In the genomic region with DNA sequence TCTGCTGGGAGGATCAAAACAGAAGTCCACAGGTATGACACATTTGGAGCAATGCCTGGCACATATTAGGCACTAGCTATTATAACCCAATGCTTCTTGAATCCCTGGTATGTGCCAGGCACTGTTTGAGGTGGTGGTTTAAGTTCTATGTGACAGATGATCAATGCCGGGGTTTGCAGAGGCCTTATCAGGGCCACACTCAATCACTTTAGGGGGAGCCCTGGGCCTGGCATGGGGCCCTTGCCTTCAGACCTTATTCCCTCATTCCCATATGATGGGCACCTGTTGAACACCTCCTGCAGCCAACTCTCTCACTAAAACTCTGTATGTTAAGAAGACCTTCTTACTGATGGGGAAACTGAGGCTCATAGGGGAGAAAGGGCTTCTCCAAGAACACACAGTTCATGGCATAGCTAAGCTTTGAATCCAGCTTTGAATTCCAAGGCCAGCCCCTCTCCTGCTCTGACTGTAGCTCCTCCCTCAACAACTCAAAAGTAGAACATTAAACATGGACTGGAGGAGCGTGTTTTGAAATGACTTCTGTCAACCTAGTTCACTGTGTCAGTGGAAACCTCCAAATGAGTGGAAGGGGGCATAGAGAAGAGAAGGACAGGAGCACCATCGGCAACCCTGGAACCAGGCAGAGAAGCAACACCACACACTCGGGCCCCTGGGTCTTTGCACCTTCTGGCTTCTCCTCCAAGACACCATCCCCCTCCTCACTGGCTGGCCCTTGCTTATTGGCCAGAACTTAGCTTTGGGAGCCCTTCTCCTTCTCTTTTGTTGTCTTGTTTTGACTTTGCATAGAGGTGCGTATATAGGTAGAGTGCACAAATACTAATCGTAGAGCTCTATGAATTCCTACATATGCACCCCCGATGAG, we compare ENCODE assay signal across 31 cellular contexts. TPM values are rescaled to one million over a fixed set of nuclear protein-coding genes. Genes with fewer than 3 reads are reported as not detected.
A peak's percentile ranks its signal among the peaks of the same experiment; 100 is the strongest.
DNase-seq lines count a peak whose midpoint lies in the region; ATAC-seq and TF ChIP-seq lines count a peak whose summit lies in the region.
"Had no signal": no experiment of that assay in that cellular context is flagged by ENCODE, and none has a peak within 500 bp of the region (broad histone marks: within the 10 kb centered on the region; RNA-seq: fewer than 3 reads in every experiment).

No MANE protein-coding gene starts in this region.

- no peak for ATAC-seq in activated CD8-positive, alpha-beta memory T cell treated with anti-CD3 and anti-CD28 coated beads, Interleukin-2, amount 10 ng/mL, durations not matched to agents 7 days and 5 days
- ATAC-seq in gastroesophageal sphincter (no peak), HG02623 (IDR thresholded peaks at IDR 0.05; ENCODE audit: unreplicated experiment) (no peak)

- H3K27ac Mint-ChIP-seq in activated CD8-positive, alpha-beta memory T cell treated with anti-CD3 and anti-CD28 coated beads, Interleukin-2, amount 10 ng/mL, durations not matched to agents 7 days and 5 days, result no peak overlapping the region
- H3K27ac Mint-ChIP-seq: activated naive CD8-positive, alpha-beta T cell; activated T-helper 2 cell treated with anti-CD3 and anti-CD28 coated beads, Interferon-gamma antibody, Interleukin-2, Interleukin-4, amounts not matched to agents 10 μg/mL and 5 μg/mL and 100 μg/mL, durations not matched to agents 14 hours and 24 hours and 36 hours; dendritic cell treated with granulocyte-macrophage colony-stimulating factor and Interleukin-4, amounts not matched to agents 40 ng/mL and 50 ng/mL, for 4 days had no signal

- peak; percentile 38 for DNase-seq in activated CD8-positive, alpha-beta memory T cell treated with anti-CD3 and anti-CD28 coated beads, Interleukin-2, amount 50 U/mL, for 48 hours
- no peak for DNase-seq in activated CD8-positive, alpha-beta memory T cell treated with anti-CD3 and anti-CD28 coated beads, Interleukin-2, amount 10 ng/mL, durations not matched to agents 7 days and 5 days
- DNase-seq in prostate gland (ENCODE audit: low spot score), result no peak
- DNase-seq in uterus, result no peak
- DNase-seq in OCI-M2 (lab: John Stamatoyannopoulos, UW; ENCODE audit: unreplicated experiment), result no peak
- DNase-seq in AG08396 (ENCODE audit: low spot score), result no peak
- DNase-seq: activated CD4-positive, alpha-beta T cell treated with anti-CD3 and anti-CD28 coated beads, Interleukin-2, amount 50 U/mL, for 48 hours; activated CD4-positive, CD25-positive, alpha-beta regulatory T cell treated with anti-CD3 and anti-CD28 coated beads, Interleukin-2, amount 50 U/mL, for 72 hours; activated CD8-positive, alpha-beta memory T cell treated with anti-CD3 and anti-CD28 coated beads, Interleukin-2, amount 50 U/mL, for 4 hours; DMS153; gastrocnemius medialis; H7; MM.1S; NCI-H2029 treated with DMSO at 0.1 percent for 48 hours; NCI-H526; NK-92 treated with Interleukin-12 subunit alpha and Interleukin-12 subunit beta, amount 100 ng/mL, for 24 hours; PC-3; SK-N-SH; stimulated activated CD4-positive, alpha-beta T cell treated with anti-CD3 and anti-CD28 coated beads, Interleukin-12 subunit alpha, Interleukin-12 subunit beta, amount 100 ng/mL, for 4 hours; stimulated activated CD4-positive, alpha-beta T cell treated with anti-CD3 and anti-CD28 coated beads, Interleukin-4, amount 100 ng/mL, for 1 hour had no signal

- TF ChIP-seq CTCF in gastroesophageal sphincter (IDR thresholded peaks at IDR 0.05) (no peak), prostate gland (IDR thresholded peaks at IDR 0.05) (no peak), uterus (IDR thresholded peaks at IDR 0.05) (no peak)

- no peaks in the 10 kb centered on the region for H3K36me3 Mint-ChIP-seq in activated CD8-positive, alpha-beta memory T cell treated with anti-CD3 and anti-CD28 coated beads, Interleukin-2, amount 10 ng/mL, durations not matched to agents 7 days and 5 days
- H3K36me3 Mint-ChIP-seq: activated naive CD8-positive, alpha-beta T cell; type B pancreatic cell had no signal

- peaks cover 9% of the 10 kb centered on the region for H3K4me1 Mint-ChIP-seq in activated CD8-positive, alpha-beta memory T cell treated with anti-CD3 and anti-CD28 coated beads, Interleukin-2, amount 10 ng/mL, durations not matched to agents 7 days and 5 days

- TF ChIP-seq EP300 in gastroesophageal sphincter (IDR thresholded peaks at IDR 0.05), result no peak

- H3K4me3 Mint-ChIP-seq in activated CD8-positive, alpha-beta memory T cell treated with anti-CD3 and anti-CD28 coated beads, Interleukin-2, amount 10 ng/mL, durations not matched to agents 7 days and 5 days, result no peak overlapping the region
- H3K4me3 Mint-ChIP-seq: activated naive CD8-positive, alpha-beta T cell; central memory CD8-positive, alpha-beta T cell; dendritic cell treated with granulocyte-macrophage colony-stimulating factor and Interleukin-4, amounts not matched to agents 40 ng/mL and 50 ng/mL, for 4 days; type B pancreatic cell had no signal

- H3K27me3 ChIP-seq in gastroesophageal sphincter (no peaks in the 10 kb centered on the region), prostate gland (replicated peaks; ENCODE audit: insufficient read depth) (no peaks in the 10 kb centered on the region), uterus (no peaks in the 10 kb centered on the region)
- H3K27me3 ChIP-seq: gastrocnemius medialis, right atrium auricular region had no signal

- no peaks in the 10 kb centered on the region for H3K9me3 ChIP-seq in gastroesophageal sphincter
- H3K9me3 ChIP-seq in prostate gland, result no peaks in the 10 kb centered on the region
- no peaks in the 10 kb centered on the region for H3K9me3 ChIP-seq in uterus
- H3K9me3 ChIP-seq: gastrocnemius medialis, right atrium auricular region, SK-N-SH had no signal

- 76 to 96% methylated on average over 4 to 7 of the region's 7 CpGs for WGBS in gastroesophageal sphincter (ENCODE audit: low coverage in 1 of 2), 2 donors
- WGBS in prostate gland, result 89% methylated on average over 7 of the region's 7 CpGs

- no peak overlapping the region for H3K4me3 ChIP-seq in gastroesophageal sphincter
- no peak overlapping the region for H3K4me3 ChIP-seq in prostate gland
- no peak overlapping the region for H3K4me3 ChIP-seq in uterus
- H3K4me3 ChIP-seq: gastrocnemius medialis, hepatocyte, right atrium auricular region had no signal

- no peaks in the 10 kb centered on the region for H3K36me3 ChIP-seq in gastroesophageal sphincter
- no peaks in the 10 kb centered on the region for H3K36me3 ChIP-seq in prostate gland
- no peaks in the 10 kb centered on the region for H3K36me3 ChIP-seq in uterus
- H3K36me3 ChIP-seq: gastrocnemius medialis, right atrium auricular region had no signal

- peaks cover 0 to 13% (median 0%) of the 10 kb centered on the region in 3 donors for H3K4me1 ChIP-seq in gastroesophageal sphincter
- no peaks in the 10 kb centered on the region for H3K4me1 ChIP-seq in prostate gland (replicated peaks)
- H3K4me1 ChIP-seq in uterus, result peaks cover 0 to 7% of the 10 kb centered on the region in 2 donors
- H3K4me1 ChIP-seq: gastrocnemius medialis, right atrium auricular region had no signal

- TF ChIP-seq POLR2A in gastroesophageal sphincter (IDR thresholded peaks at IDR 0.05) (no peak), prostate gland (IDR thresholded peaks at IDR 0.05) (no peak), uterus (IDR thresholded peaks at IDR 0.05) (no peak)

- peak overlapping the region in 3 of 4 donors; percentile 68 to 77 (median 74) for H3K27ac ChIP-seq in gastroesophageal sphincter
- peak overlapping the region; percentile 58 to 85 for H3K27ac ChIP-seq in prostate gland
- H3K27ac ChIP-seq in uterus, result peak overlapping the region; percentile 89 to 96
- H3K27ac ChIP-seq: 22Rv1, gastrocnemius medialis, hepatocyte, KMS-11 had no signal

- intact Hi-C loops in prostate gland (cut with DNase I), result loop anchor here (5.0 kb wide), 1 partner anchor 49 kb away; no protein-coding TSS in a partner anchor
- intact Hi-C loops in uterus (cut with DNase I; ENCODE audit: low total_unique reads), result no loop called here

- peaks cover 31% of the 10 kb centered on the region for H3K27me3 Mint-ChIP-seq in activated CD8-positive, alpha-beta memory T cell treated with anti-CD3 and anti-CD28 coated beads, Interleukin-2, amount 10 ng/mL, durations not matched to agents 7 days and 5 days
- H3K27me3 Mint-ChIP-seq: activated naive CD8-positive, alpha-beta T cell had no signal

- no peaks in the 10 kb centered on the region for H3K9me3 Mint-ChIP-seq in activated CD8-positive, alpha-beta memory T cell treated with anti-CD3 and anti-CD28 coated beads, Interleukin-2, amount 10 ng/mL, durations not matched to agents 7 days and 5 days (ENCODE audit: low read depth)
- H3K9me3 Mint-ChIP-seq: activated T-helper 2 cell treated with anti-CD3 and anti-CD28 coated beads, Interferon-gamma antibody, Interleukin-2, Interleukin-4, amounts not matched to agents 10 μg/mL and 5 μg/mL and 100 μg/mL, durations not matched to agents 14 hours and 24 hours and 36 hours; central memory CD8-positive, alpha-beta T cell; dendritic cell treated with granulocyte-macrophage colony-stimulating factor and Interleukin-4, amounts not matched to agents 40 ng/mL and 50 ng/mL, for 4 days; type B pancreatic cell had no signal

- CTCF ChIA-PET in activated CD8-positive, alpha-beta memory T cell treated with anti-CD3 and anti-CD28 coated beads, Interleukin-2, amount 10 ng/mL, durations not matched to agents 7 days and 5 days (lab: Charles Lee), result interaction anchor here (0.9 kb wide), 1 partner anchor 50 kb away, joined by 4 read pairs; no protein-coding TSS in a partner anchor

RNA-seq across cellular contexts. Expression of a gene that starts 6.6 kb away (rescaled TPM):
- total RNA-seq in activated CD8-positive, alpha-beta memory T cell treated with anti-CD3 and anti-CD28 coated beads, Interleukin-2, amount 10 ng/mL, durations not matched to agents 7 days and 5 days, result 10 to 100 TPM; 12.5 to 13.7 TPM
- total RNA-seq in gastroesophageal sphincter (10 to 100 TPM in 3 of 4 donors, 1 to 10 TPM in 1; 9.3 to 18.4 (median 12.7) TPM), prostate gland (10 to 100 TPM; 13.6 to 20.4 TPM), uterus (10 to 100 TPM in 1 of 4 donors, 1 to 10 TPM in 3; 4.1 to 19.4 (median 7.3) TPM)
